24 cellular contexts compared by ENCODE assay signal in genomic region chr5:132680780-132681475, GRCh38. TPM values are rescaled to one million over a fixed set of nuclear protein-coding genes. Genes with fewer than 3 reads are reported as not detected.
DNase-seq lines count a peak whose midpoint lies in the region; ATAC-seq and TF ChIP-seq lines count a peak whose summit lies in the region.
"Had no signal": no experiment of that assay in that cellular context is flagged by ENCODE, and none has a peak within 500 bp of the region (broad histone marks: within the 10 kb centered on the region; RNA-seq: fewer than 3 reads in every experiment).

No MANE protein-coding gene starts in this region.

- H3K9ac ChIP-seq in H9 (ENCODE audit: extremely low read depth, insufficient read length, low read length), result no peak overlapping the region
- H3K9ac ChIP-seq: BLaER1 treated with 17β-estradiol and CSF1 and Interleukin-3, amounts not matched to agents 10 nM and 100 nM; SK-N-SH had no signal

- no peaks in the 10 kb centered on the region for H3K9me2 ChIP-seq in DOHH2 (replicated peaks; ENCODE audit: control insufficient read depth, low read length)
- H3K9me2 ChIP-seq: SK-N-SH had no signal

- no peaks in the 10 kb centered on the region for H3K36me3 Mint-ChIP-seq in H9 (ENCODE audit: insufficient read depth in 1 of 3, low read depth in 3 of 3)
- no peaks in the 10 kb centered on the region for H3K36me3 Mint-ChIP-seq in stimulated activated memory B cell treated with anti-CD40 and anti-IgM and Interleukin-4, amounts not matched to agents 10 μg/mL and 1 μg/mL and 100 μg/mL, for 72 hours

- H3K36me3 ChIP-seq in DOHH2 (ENCODE audit: control insufficient read depth, low read length) (no peaks in the 10 kb centered on the region), esophagus muscularis mucosa (no peaks in the 10 kb centered on the region)
- H3K36me3 ChIP-seq: BLaER1 treated with 17β-estradiol and CSF1 and Interleukin-3, amounts not matched to agents 10 nM and 100 nM had no signal

- no peak overlapping the region for H3K23ac ChIP-seq in H9 (ENCODE audit: insufficient read length, low read depth, low read length)

- no peak overlapping the region for H2BK20ac ChIP-seq in H9 (ENCODE audit: low read depth, low read length, poor library complexity, severe bottlenecking)

- no peak overlapping the region for H2BK15ac ChIP-seq in H9 (ENCODE audit: low read depth, low read length)

- H2BK5ac ChIP-seq in H9 (ENCODE audit: insufficient read length, low read length), result no peak overlapping the region

- H3K4me2 ChIP-seq in DOHH2 (ENCODE audit: low read length) (peak overlapping the region; percentile 32), H9 (ENCODE audit: insufficient read depth, insufficient read length, low read length) (no peak overlapping the region)
- H3K4me2 ChIP-seq: SK-N-SH had no signal

- no peak overlapping the region for H2AK5ac ChIP-seq in H9 (ENCODE audit: insufficient read length, low read length)

- H3K14ac ChIP-seq in H9 (ENCODE audit: insufficient read depth, low read length), result no peak overlapping the region

- H3K27ac Mint-ChIP-seq in H9, result no peak overlapping the region
- peak overlapping the region; percentile 1 for H3K27ac Mint-ChIP-seq in stimulated activated memory B cell treated with anti-CD40 and anti-IgM and Interleukin-4, amounts not matched to agents 10 μg/mL and 1 μg/mL and 100 μg/mL, for 72 hours
- H3K27ac Mint-ChIP-seq: CD4-positive, alpha-beta memory T cell; HFFc6 had no signal

- no peaks in the 10 kb centered on the region; the same call in 1 of the 2 replicates for H3K27me3 Mint-ChIP-seq in H9 (ENCODE audit: low read depth)
- H3K27me3 Mint-ChIP-seq in stimulated activated memory B cell treated with anti-CD40 and anti-IgM and Interleukin-4, amounts not matched to agents 10 μg/mL and 1 μg/mL and 100 μg/mL, for 72 hours, result no peaks in the 10 kb centered on the region
- H3K27me3 Mint-ChIP-seq: CD4-positive, alpha-beta memory T cell had no signal

- no peak overlapping the region for H2BK12ac ChIP-seq in H9 (ENCODE audit: insufficient read length, low read depth, low read length)

- H4K5ac ChIP-seq in H9 (ENCODE audit: insufficient read length, low read depth, low read length), result no peak overlapping the region

- no peaks in the 10 kb centered on the region for H3K79me1 ChIP-seq in H9 (ENCODE audit: insufficient read depth, low read depth, low read length, poor library complexity, severe bottlenecking)

- no peak overlapping the region for H3K4me3 Mint-ChIP-seq in H9
- H3K4me3 Mint-ChIP-seq in stimulated activated memory B cell treated with anti-CD40 and anti-IgM and Interleukin-4, amounts not matched to agents 10 μg/mL and 1 μg/mL and 100 μg/mL, for 72 hours, result no peak overlapping the region
- H3K4me3 Mint-ChIP-seq: CD4-positive, alpha-beta memory T cell; HFFc6 had no signal

- no peak for TF ChIP-seq POLR2A in esophagus muscularis mucosa (IDR thresholded peaks at IDR 0.05; ENCODE audit: low read depth)

- H3K27ac ChIP-seq in DOHH2 (ENCODE audit: low read depth, low read length) (no peak overlapping the region), H9 (ENCODE audit: insufficient read length, low read depth, low read length) (no peak overlapping the region), esophagus muscularis mucosa (replicated peaks in 1 of 4) (no peak overlapping the region)
- H3K27ac ChIP-seq: BLaER1 treated with 17β-estradiol and CSF1 and Interleukin-3, amounts not matched to agents 10 nM and 100 nM had no signal

- no peak overlapping the region for H3T11ph ChIP-seq in H9 (ENCODE audit: low read length)

- H3K27me3 ChIP-seq in DOHH2 (ENCODE audit: control insufficient read depth, low read length), result no peaks in the 10 kb centered on the region
- H3K27me3 ChIP-seq in H9 (ENCODE audit: insufficient read depth, low read length), result no peaks in the 10 kb centered on the region
- H3K27me3 ChIP-seq in esophagus muscularis mucosa, result no peaks in the 10 kb centered on the region
- H3K27me3 ChIP-seq: BLaER1 treated with 17β-estradiol and CSF1 and Interleukin-3, amounts not matched to agents 10 nM and 100 nM had no signal

- H3K56ac ChIP-seq in H9 (ENCODE audit: insufficient read length, low read depth, low read length), result no peak overlapping the region

- H3K79me2 ChIP-seq in DOHH2 (ENCODE audit: control insufficient read depth, low read length) (no peaks in the 10 kb centered on the region), H9 (ENCODE audit: insufficient read depth, low read length) (no peaks in the 10 kb centered on the region)

- H3K9me3 ChIP-seq in DOHH2 (ENCODE audit: control insufficient read depth, insufficient read depth, low read length), result no peaks in the 10 kb centered on the region
- no peaks in the 10 kb centered on the region for H3K9me3 ChIP-seq in H9 (ENCODE audit: control insufficient read depth, low read depth, low read length)
- H3K9me3 ChIP-seq in esophagus muscularis mucosa, result no peaks in the 10 kb centered on the region
- H3K9me3 ChIP-seq: BLaER1 treated with 17β-estradiol and CSF1 and Interleukin-3, amounts not matched to agents 10 nM and 100 nM; Caco-2; SK-N-SH had no signal

- no peak overlapping the region for H2BK120ac ChIP-seq in H9 (ENCODE audit: low read depth, low read length, poor library complexity, severe bottlenecking)

- H3K4ac ChIP-seq in H9 (ENCODE audit: low read depth, low read length), result no peak overlapping the region

- H4K91ac ChIP-seq in H9 (ENCODE audit: insufficient read length, low read depth, low read length), result no peak overlapping the region

- no peak overlapping the region for H2AFZ ChIP-seq in H9 (ENCODE audit: low read length)

- H3F3A ChIP-seq in DOHH2 (ENCODE audit: control insufficient read depth, insufficient read depth), result no peaks in the 10 kb centered on the region

- no peak overlapping the region for H4K8ac ChIP-seq in H9 (replicated peaks; ENCODE audit: insufficient read length, low read depth, low read length)

- no peak overlapping the region for H3K18ac ChIP-seq in H9 (ENCODE audit: insufficient read length, low read depth, low read length)

- intact Hi-C loops in esophagus muscularis mucosa (cut with DNase I), result no loop called here

- no peaks in the 10 kb centered on the region for H3K9me3 Mint-ChIP-seq in H9
- H3K9me3 Mint-ChIP-seq in stimulated activated memory B cell treated with anti-CD40 and anti-IgM and Interleukin-4, amounts not matched to agents 10 μg/mL and 1 μg/mL and 100 μg/mL, for 72 hours, result no peaks in the 10 kb centered on the region
- H3K9me3 Mint-ChIP-seq: CD4-positive, alpha-beta memory T cell; HFFc6 had no signal

- no CpG with 5 or more reads among the region's 8 CpGs for WGBS in H9 (ENCODE audit: extremely low coverage, insufficient read length, low lambda C conversion rate)
- 81% methylated on average over 7 of the region's 8 CpGs for WGBS in esophagus muscularis mucosa

- H4K20me1 ChIP-seq in DOHH2 (ENCODE audit: control insufficient read depth, insufficient read depth, low read depth, low read length) (no peaks in the 10 kb centered on the region), H9 (ENCODE audit: control insufficient read depth, insufficient read depth, insufficient read length) (peaks cover 3% of the 10 kb centered on the region)
- H4K20me1 ChIP-seq: BLaER1 treated with 17β-estradiol and CSF1 and Interleukin-3, amounts not matched to agents 10 nM and 100 nM had no signal

- DNase-seq in H9 (peak; percentile 17), esophagus muscularis mucosa (ENCODE audit: extremely low spot score) (peak; percentile 77), glomerular visceral epithelial cell (ENCODE audit: extremely low spot score) (no peak), NCI-H1436 treated with DMSO at 0.1 percent for 48 hours (lab: John Stamatoyannopoulos, UW) (no peak)
- DNase-seq: Caco-2; CD4-positive, alpha-beta memory T cell; DMS 273 treated with DMSO at 0.1 percent for 48 hours; DND-41; HFFc6; KG1; NCI-H1092; NCI-H1436; NCI-H2029; NCI-H2227 treated with DMSO at 0.1 percent for 48 hours; NCI-H510A; NCI-H748 treated with DMSO at 0.1 percent for 48 hours; SIG-M5; SK-N-SH had no signal

- TF ChIP-seq EP300 in esophagus muscularis mucosa (IDR thresholded peaks at IDR 0.05), result no peak

- H3K4me1 Mint-ChIP-seq in H9, result peaks cover 4 to 8% of the 10 kb centered on the region in 2 experiments; a peak in 1 of 4 replicates
- peaks cover 12% of the 10 kb centered on the region for H3K4me1 Mint-ChIP-seq in stimulated activated memory B cell treated with anti-CD40 and anti-IgM and Interleukin-4, amounts not matched to agents 10 μg/mL and 1 μg/mL and 100 μg/mL, for 72 hours

- TF ChIP-seq CTCF in DOHH2 (IDR thresholded peaks at IDR 0.05; ENCODE audit: low read depth, low read length, poor library complexity, severe bottlenecking) (no peak), H9 (conservative IDR thresholded peaks at IDR 0.05) (no peak), esophagus muscularis mucosa (IDR thresholded peaks at IDR 0.05) (no peak)

- H3K23me2 ChIP-seq in H9 (ENCODE audit: insufficient read length, low read depth, low read length, poor library complexity, severe bottlenecking), result no peaks in the 10 kb centered on the region

- peak; percentile 59 for ATAC-seq in stimulated activated memory B cell treated with anti-CD40 and anti-IgM and Interleukin-4, amounts not matched to agents 10 μg/mL and 1 μg/mL and 100 μg/mL, for 72 hours
- no peak for ATAC-seq in GM21360 (IDR thresholded peaks at IDR 0.05; ENCODE audit: unreplicated experiment)
- ATAC-seq: Panc1 had no signal

- H3K4me1 ChIP-seq in DOHH2 (ENCODE audit: control insufficient read depth, low read length), result peaks cover 31% of the 10 kb centered on the region
- H3K4me1 ChIP-seq in H9 (ENCODE audit: insufficient read depth, low read length), result no peaks in the 10 kb centered on the region
- H3K4me1 ChIP-seq in esophagus muscularis mucosa, result peaks cover 0 to 11% (median 7%) of the 10 kb centered on the region in 4 donors

- H3K4me3 ChIP-seq in DOHH2 (ENCODE audit: low read length) (no peak overlapping the region), esophagus muscularis mucosa (no peak overlapping the region)
- H3K4me3 ChIP-seq: BLaER1 treated with 17β-estradiol and CSF1 and Interleukin-3, amounts not matched to agents 10 nM and 100 nM had no signal

RNA-seq across cellular contexts. Expression of gene IL4, which starts 7.1 kb away (rescaled TPM):
- not detected in 2 replicates for total RNA-seq in H9 (2021)
- not detected for total RNA-seq in esophagus muscularis mucosa
- total RNA-seq: Caco-2; CD4-positive, alpha-beta memory T cell; G401; HFFc6 had no signal

RNA-seq across cellular contexts. Expression of gene IL13, which starts 23.0 kb away (rescaled TPM):
- not detected in 2 replicates for total RNA-seq in H9 (2021)
- not detected for total RNA-seq in esophagus muscularis mucosa
- total RNA-seq: Caco-2; CD4-positive, alpha-beta memory T cell; G401; HFFc6 had no signal

RNA-seq across cellular contexts. Expression of gene KIF3A, which starts 56.4 kb away (rescaled TPM):
- total RNA-seq in H9 (2021) (12.9 and 13.2 TPM in 2 replicates), esophagus muscularis mucosa (1 to 10 TPM; 5.5 to 9.6 (median 8.3) TPM)

Comparison
In these comparisons a context has a peak if more than half of its experiments do, and no peak if none do; other contexts are left out.
1. DNase-seq: peak in H9 (single experiment) and esophagus muscularis mucosa (single experiment); none in glomerular visceral epithelial cell (single experiment) and NCI-H1436 treated with DMSO at 0.1 percent for 48 hours (single experiment).